Comparison of ENCODE assay signal across 9 cellular contexts in the genomic region with DNA sequence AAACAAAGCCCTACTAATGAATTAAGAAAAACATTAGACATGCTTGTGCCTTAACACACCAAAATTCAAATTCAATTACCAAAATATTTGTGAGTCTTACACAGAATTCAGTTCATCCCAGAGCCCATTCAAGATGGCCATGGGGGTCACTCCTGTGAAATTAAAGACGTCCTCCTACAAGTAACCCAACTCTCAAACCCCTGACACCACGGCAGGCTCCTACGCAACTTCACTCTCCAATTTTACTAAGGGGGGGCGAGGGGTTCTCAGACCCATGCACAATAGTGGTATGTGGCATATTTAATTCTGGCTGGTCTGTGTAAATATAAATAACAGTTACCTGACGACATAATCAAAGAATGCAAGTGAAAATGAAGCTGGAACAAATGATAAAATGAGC. TPM values are rescaled to one million over a fixed set of nuclear protein-coding genes. Genes with fewer than 3 reads are reported as not detected.
DNase-seq lines count a peak whose midpoint lies in the region; ATAC-seq and TF ChIP-seq lines count a peak whose summit lies in the region.
"Had no signal": no experiment of that assay in that cellular context is flagged by ENCODE, and none has a peak within 500 bp of the region (broad histone marks: within the 10 kb centered on the region; RNA-seq: fewer than 3 reads in every experiment).

No MANE protein-coding gene starts in this region.

- peak overlapping the region; percentile 92 for H3K4me3 Mint-ChIP-seq in dendritic cell treated with granulocyte-macrophage colony-stimulating factor and Interleukin-4, amounts not matched to agents 40 ng/mL and 50 ng/mL, for 4 days
- peak overlapping the region; percentile 98 for H3K4me3 Mint-ChIP-seq in neural crest cell

- H3K4me2 ChIP-seq in BLaER1 treated with 17β-estradiol and CSF1 and Interleukin-3, amounts not matched to agents 10 nM and 100 nM: peak overlapping the region; percentile 92 to 100 (median 96)

- TF ChIP-seq CTCF in HL-60 (IDR thresholded peaks at IDR 0.05; ENCODE audit: insufficient read depth, low read length) (no peak), neural crest cell (conservative IDR thresholded peaks at IDR 0.05) (no peak)

- no peaks in the 10 kb centered on the region for H3K9me3 Mint-ChIP-seq in dendritic cell treated with granulocyte-macrophage colony-stimulating factor and Interleukin-4, amounts not matched to agents 40 ng/mL and 50 ng/mL, for 4 days
- H3K9me3 Mint-ChIP-seq in neural crest cell: no peaks in the 10 kb centered on the region

- 72 to 76% methylated on average over 5 of the region's 5 CpGs for WGBS in aorta, 2 donors

- ATAC-seq in aorta (ENCODE audit: low FRiP score): no peak

- H3K36me3 ChIP-seq in BLaER1 treated with 17β-estradiol and CSF1 and Interleukin-3, amounts not matched to agents 10 nM and 100 nM: 0 out of 22 replicates have a peak, but pooled peaks cover 0 to 4% (median 0%) of the 10 kb centered on the region in 11 experiments
- H3K36me3 ChIP-seq in aorta (ENCODE audit: control insufficient read depth in 1 of 2, insufficient read depth in 2 of 2, low read length in 1 of 2): no peaks in the 10 kb centered on the region

- peak overlapping the region; percentile 74 to 86 (median 85); a peak in 20 of 22 replicates for H3K9ac ChIP-seq in BLaER1 treated with 17β-estradiol and CSF1 and Interleukin-3, amounts not matched to agents 10 nM and 100 nM

- DNase-seq in HL-60 (ENCODE audit: low read depth in 1 of 2, low spot score in 1 of 2) (no peak), neural crest cell (ENCODE audit: low read depth, low spot score) (no peak), aorta (no peak), amniotic stem cell (lab: John Stamatoyannopoulos, UW) (no peak), D341Med (ENCODE audit: low spot score) (no peak)
- DNase-seq in NK-92 treated with Interleukin-12 subunit alpha and Interleukin-12 subunit beta, amount 100 ng/mL, for 24 hours (lab: John Stamatoyannopoulos, UW): no peak
- DNase-seq: activated gamma-delta T cell treated with Interleukin-2 at 50 U/mL for 16 hours had no signal

- H3K4me1 ChIP-seq in BLaER1 treated with 17β-estradiol and CSF1 and Interleukin-3, amounts not matched to agents 10 nM and 100 nM: peaks cover 57 to 59% (median 58%) of the 10 kb centered on the region in 10 experiments
- H3K4me1 ChIP-seq in aorta (ENCODE audit: control insufficient read depth in 1 of 2, insufficient read depth in 2 of 2, low read length in 2 of 2): no peaks in the 10 kb centered on the region

- peak overlapping the region; percentile 61 to 83 (median 75); a peak in 19 of 20 replicates for H3K4me3 ChIP-seq in BLaER1 treated with 17β-estradiol and CSF1 and Interleukin-3, amounts not matched to agents 10 nM and 100 nM
- H3K4me3 ChIP-seq in HL-60 (replicated peaks; ENCODE audit: insufficient read depth, low read length) (peak overlapping the region; percentile 79), aorta (ENCODE audit: low read length in 2 of 2) (peak overlapping the region in 1 of 2 donors; percentile 54)

- H3K4me1 Mint-ChIP-seq in dendritic cell treated with granulocyte-macrophage colony-stimulating factor and Interleukin-4, amounts not matched to agents 40 ng/mL and 50 ng/mL, for 4 days (ENCODE audit: low read depth): peaks cover 69% of the 10 kb centered on the region
- H3K4me1 Mint-ChIP-seq in neural crest cell: peaks cover 68% of the 10 kb centered on the region

- intact Hi-C loops in dendritic cell treated with granulocyte-macrophage colony-stimulating factor and Interleukin-4, amounts not matched to agents 40 ng/mL and 50 ng/mL, for 4 days (cut with micrococcal nuclease): loop anchor here (5.0 to 10.0 kb wide), 2 partner anchors 62 to 625 kb away; no protein-coding TSS in a partner anchor
- intact Hi-C loops in aorta (cut with DNase I): loop anchor here in 1 of 2 donors (10.0 kb wide), 1 partner anchor 125 kb away; no protein-coding TSS in a partner anchor

- H4K20me1 ChIP-seq in BLaER1 treated with 17β-estradiol and CSF1 and Interleukin-3, amounts not matched to agents 10 nM and 100 nM: peaks cover 43 to 70% (median 59%) of the 10 kb centered on the region in 11 experiments; a peak in 21 of 22 replicates

- H3K27ac ChIP-seq in BLaER1 treated with 17β-estradiol and CSF1 and Interleukin-3, amounts not matched to agents 10 nM and 100 nM: peak overlapping the region in 6 of 11 experiments; percentile 67 to 80 (median 76); a peak in 7 of 22 replicates
- H3K27ac ChIP-seq in HL-60 (replicated peaks): 0 out of 2 replicates have a peak overlapping the region, but pooled peaks have one; percentile 32
- H3K27ac ChIP-seq in aorta (ENCODE audit: low read depth in 1 of 2, low read length in 2 of 2): no peak overlapping the region

- peaks cover 57% of the 10 kb centered on the region for H3K36me3 Mint-ChIP-seq in dendritic cell treated with granulocyte-macrophage colony-stimulating factor and Interleukin-4, amounts not matched to agents 40 ng/mL and 50 ng/mL, for 4 days (ENCODE audit: low read depth)
- no peaks in the 10 kb centered on the region for H3K36me3 Mint-ChIP-seq in neural crest cell (ENCODE audit: low read depth)

- H3K27ac Mint-ChIP-seq in dendritic cell treated with granulocyte-macrophage colony-stimulating factor and Interleukin-4, amounts not matched to agents 40 ng/mL and 50 ng/mL, for 4 days: peak overlapping the region; percentile 90
- H3K27ac Mint-ChIP-seq in neural crest cell (ENCODE audit: unreplicated experiment): no peak overlapping the region

- no peaks in the 10 kb centered on the region for H3K9me3 ChIP-seq in BLaER1 treated with 17β-estradiol and CSF1 and Interleukin-3, amounts not matched to agents 10 nM and 100 nM (replicated peaks in 1 of 11)
- no peaks in the 10 kb centered on the region for H3K9me3 ChIP-seq in aorta (ENCODE audit: control insufficient read depth, low read length)

- H3K27me3 ChIP-seq in BLaER1 treated with 17β-estradiol and CSF1 and Interleukin-3, amounts not matched to agents 10 nM and 100 nM: no peaks in the 10 kb centered on the region
- H3K27me3 ChIP-seq in HL-60 (ENCODE audit: insufficient read depth, poor library complexity, severe bottlenecking) (no peaks in the 10 kb centered on the region), aorta (ENCODE audit: control insufficient read depth in 1 of 2, insufficient read depth in 2 of 2, low read length in 1 of 2) (no peaks in the 10 kb centered on the region)

- H3K27me3 Mint-ChIP-seq in dendritic cell treated with granulocyte-macrophage colony-stimulating factor and Interleukin-4, amounts not matched to agents 40 ng/mL and 50 ng/mL, for 4 days: no peaks in the 10 kb centered on the region
- H3K27me3 Mint-ChIP-seq in neural crest cell (ENCODE audit: low read depth): peaks cover 6% of the 10 kb centered on the region

RNA-seq across cellular contexts. Expression of gene ZNF516, which starts 5.0 kb away (rescaled TPM):
- total RNA-seq in neural crest cell (90.7 and 91.2 TPM in 2 replicates), aorta (10 to 100 TPM; 26.0 to 55.6 TPM)
- 1 to 10 TPM; 2.0 to 8.1 TPM for polyA plus RNA-seq in aorta

Comparison
In these comparisons a context has a peak if more than half of its experiments do, and no peak if none do; other contexts are left out.
1. H3K27ac ChIP-seq: peak in BLaER1 treated with 17β-estradiol and CSF1 and Interleukin-3, amounts not matched to agents 10 nM and 100 nM (6 of 11) and HL-60 (single experiment); none in aorta (0 of 2).